In genomic region chr3:1421577-1421976, GRCh38 we compare ENCODE assay signal across 19 cellular contexts.
"Had no signal": no experiment of that assay in that cellular context is flagged by ENCODE, and none has a peak within 500 bp of the region (broad histone marks: within the 10 kb centered on the region; RNA-seq: fewer than 3 reads in every experiment).

No MANE protein-coding gene starts in this region.

- H3K4me1 Mint-ChIP-seq: activated B cell treated with CpG ODN at 0.5 μM for 24 hours; activated CD4-positive, alpha-beta T cell treated with anti-CD3 and anti-CD28 coated beads, Interleukin-2, amount 10 ng/mL, durations not matched to agents 24 days and 14 days; naive B cell had no signal

- H3K4me2 ChIP-seq: hepatocyte, neural progenitor cell had no signal

- H3K4me3 ChIP-seq: hepatocyte, neural progenitor cell, pancreas, suprapubic skin had no signal

- H3K4me3 Mint-ChIP-seq: activated B cell treated with CpG ODN at 0.5 μM for 24 hours; activated CD4-positive, alpha-beta T cell treated with anti-CD3 and anti-CD28 coated beads, Interleukin-2, amount 10 ng/mL, durations not matched to agents 24 days and 14 days; activated CD8-positive, alpha-beta T cell treated with anti-CD3 and anti-CD28 coated beads, Interleukin-2, amount 10 ng/mL, durations not matched to agents 7 days and 5 days; activated naive CD8-positive, alpha-beta T cell; activated T-cell treated with anti-CD3 and anti-CD28 coated beads, Interleukin-2, amount 50 U/mL, for 72 hours; naive B cell; neural progenitor cell; stimulated activated naive CD8-positive, alpha-beta T cell treated with anti-CD3 and anti-CD28 coated beads, Interleukin-15, Interleukin-2, amounts not matched to agents 100 ng/mL and 50 ng/mL, for 24 hours had no signal

- H3K27ac Mint-ChIP-seq: activated B cell treated with CpG ODN at 0.5 μM for 24 hours; activated CD4-positive, alpha-beta T cell treated with anti-CD3 and anti-CD28 coated beads, Interleukin-2, amount 10 ng/mL, durations not matched to agents 24 days and 14 days; activated CD8-positive, alpha-beta T cell treated with anti-CD3 and anti-CD28 coated beads, Interleukin-2, amount 10 ng/mL, durations not matched to agents 7 days and 5 days; activated naive CD8-positive, alpha-beta T cell; activated T-cell treated with anti-CD3 and anti-CD28 coated beads, Interleukin-2, amount 50 U/mL, for 72 hours; neural progenitor cell; stimulated activated naive CD8-positive, alpha-beta T cell treated with anti-CD3 and anti-CD28 coated beads, Interleukin-15, Interleukin-2, amounts not matched to agents 100 ng/mL and 50 ng/mL, for 24 hours had no signal

- H3K36me3 ChIP-seq: neural progenitor cell, pancreas, suprapubic skin had no signal

- H3K9me3 ChIP-seq: pancreas, suprapubic skin had no signal

- H3K27ac ChIP-seq: hepatocyte, neural progenitor cell, pancreas, suprapubic skin had no signal

- H3K79me2 ChIP-seq: hepatocyte had no signal

- H3K9ac ChIP-seq: neural progenitor cell had no signal

- H3K27me3 ChIP-seq: hepatocyte, neural progenitor cell, pancreas, suprapubic skin had no signal

- H3K27me3 Mint-ChIP-seq: activated B cell treated with CpG ODN at 0.5 μM for 24 hours; activated CD4-positive, alpha-beta T cell treated with anti-CD3 and anti-CD28 coated beads, Interleukin-2, amount 10 ng/mL, durations not matched to agents 24 days and 14 days; activated naive CD8-positive, alpha-beta T cell; naive B cell; stimulated activated naive CD8-positive, alpha-beta T cell treated with anti-CD3 and anti-CD28 coated beads, Interleukin-15, Interleukin-2, amounts not matched to agents 100 ng/mL and 50 ng/mL, for 24 hours had no signal

- FAIRE-seq: colon, endometrium, pancreas had no signal

- ATAC-seq: activated CD8-positive, alpha-beta T cell treated with anti-CD3 and anti-CD28 coated beads, Interleukin-2, amount 10 ng/mL, durations not matched to agents 7 days and 5 days; activated T-cell treated with anti-CD3 and anti-CD28 coated beads, Interleukin-2, amount 50 U/mL, for 72 hours; pancreas; sciatic nerve had no signal

- H3K36me3 Mint-ChIP-seq: activated naive CD8-positive, alpha-beta T cell; naive B cell; neural progenitor cell had no signal

- H3K4me1 ChIP-seq: neural progenitor cell, pancreas, suprapubic skin had no signal

- H2AFZ ChIP-seq: hepatocyte, neural progenitor cell had no signal

- H3K9me3 Mint-ChIP-seq: activated CD4-positive, alpha-beta T cell treated with anti-CD3 and anti-CD28 coated beads, Interleukin-2, amount 10 ng/mL, durations not matched to agents 24 days and 14 days; neural progenitor cell had no signal

- DNase-seq: activated B cell treated with CpG ODN at 0.5 μM for 24 hours; activated CD4-positive, alpha-beta T cell treated with anti-CD3 and anti-CD28 coated beads, Interleukin-2, amount 10 ng/mL, durations not matched to agents 24 days and 14 days; activated CD8-positive, alpha-beta memory T cell treated with anti-CD3 and anti-CD28 coated beads, Interleukin-2, amount 50 U/mL, for 4 hours; activated CD8-positive, alpha-beta T cell treated with anti-CD3 and anti-CD28 coated beads, Interleukin-2, amount 10 ng/mL, durations not matched to agents 7 days and 5 days; activated gamma-delta T cell treated with Interleukin-2 at 50 U/mL for 16 hours; activated T-cell treated with anti-CD3 and anti-CD28 coated beads, Interleukin-2, amount 50 U/mL, for 72 hours; amniotic stem cell; islet precursor cell; naive B cell; pancreas; trophoblast cell had no signal
